Comparison of ENCODE assay signal across 8 cellular contexts in the genomic region with DNA sequence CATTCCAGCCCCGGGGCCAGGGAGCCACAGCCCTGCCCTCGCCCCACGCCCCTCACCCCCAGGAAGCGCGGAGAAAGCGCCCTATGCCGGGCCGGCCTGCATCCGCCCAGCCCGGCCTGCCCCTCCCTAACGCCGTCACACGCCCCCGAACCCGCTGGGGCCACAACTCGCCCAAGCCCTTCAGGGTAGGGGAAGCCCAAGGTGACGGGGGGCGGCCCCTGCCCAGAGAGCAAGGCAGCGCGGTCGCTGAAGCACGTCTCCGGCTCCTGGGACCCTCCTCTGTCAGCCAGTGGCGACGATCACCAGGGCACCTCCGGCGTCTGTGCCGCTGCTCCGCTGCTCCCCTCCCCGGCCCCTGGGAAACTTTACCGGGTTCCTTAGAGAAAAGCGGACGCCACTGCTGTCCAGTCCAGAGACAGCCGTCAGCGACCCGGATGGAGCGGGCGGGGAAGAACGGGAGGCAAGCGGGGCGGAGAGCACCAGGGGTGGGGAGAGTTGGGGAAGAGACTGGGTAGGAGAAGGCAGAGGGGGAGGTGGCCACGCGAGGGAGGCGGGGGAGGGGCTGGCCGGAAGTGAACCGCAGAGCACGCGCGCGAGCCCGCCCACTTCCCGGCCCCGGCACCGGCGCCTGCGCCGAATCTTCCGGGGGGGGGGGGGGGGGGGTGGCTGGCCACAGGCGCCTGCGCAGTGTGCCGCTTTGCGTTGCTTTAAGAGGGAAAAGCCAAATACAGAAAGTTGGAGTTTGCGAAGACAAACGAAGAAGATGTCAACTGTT. TPM values are rescaled to one million over a fixed set of nuclear protein-coding genes. Genes with fewer than 3 reads are reported as not detected.
DNase-seq lines count a peak whose midpoint lies in the region; ATAC-seq and TF ChIP-seq lines count a peak whose summit lies in the region.

Gene HERC4, minus strand, starts transcription at position 509 of the 775 bp plus-strand sequence. CDS start 2,175 bp downstream, outside the sequence.

- peak; percentile 78 for DNase-seq in COR-L47 (lab: John Stamatoyannopoulos, UW)
- DNase-seq in HPDE6-E6E7 (ENCODE audit: extremely low spot score) = peak; percentile 87
- peak; percentile 84 for DNase-seq in NT2/D1 (ENCODE audit: low read depth, low spot score)
- peak; percentile 91 for DNase-seq in activated CD8-positive, alpha-beta memory T cell treated with anti-CD3 and anti-CD28 coated beads, Interleukin-2, amount 50 U/mL, for 48 hours
- peak; percentile 90 for DNase-seq in endothelial cell (ENCODE audit: low spot score)
- DNase-seq in mesothelial cell of epicardium (ENCODE audit: low spot score in 2 of 2, unreplicated experiment in 2 of 2) = peak; percentile 87 to 89
- peak; percentile 80 to 81 for DNase-seq in stimulated activated CD8-positive, alpha-beta memory T cell treated with anti-CD3 and anti-CD28 coated beads, Interleukin-15, amount 100 ng/mL, for 4 hours (ENCODE audit: low read depth in 2 of 2)

- H3K27me3 Mint-ChIP-seq in endothelial cell (ENCODE audit: unreplicated experiment) (peaks cover 7% of the 10 kb centered on the region), mesothelial cell of epicardium (ENCODE audit: low read depth) (no peaks in the 10 kb centered on the region)

- no peaks in the 10 kb centered on the region for H3K9me3 Mint-ChIP-seq in endothelial cell (ENCODE audit: unreplicated experiment)
- H3K9me3 Mint-ChIP-seq in mesothelial cell of epicardium = no peaks in the 10 kb centered on the region

- H3K36me3 ChIP-seq in NT2/D1 (ENCODE audit: insufficient read depth, insufficient read length, low read length) = peaks cover 10% of the 10 kb centered on the region

- H3K4me1 Mint-ChIP-seq in endothelial cell (ENCODE audit: unreplicated experiment) = peaks cover 24% of the 10 kb centered on the region
- peaks cover 31% of the 10 kb centered on the region for H3K4me1 Mint-ChIP-seq in mesothelial cell of epicardium

- peak within 1 kb of the TSS; percentile 99 for H3K4me3 Mint-ChIP-seq in endothelial cell (ENCODE audit: unreplicated experiment)
- H3K4me3 Mint-ChIP-seq in mesothelial cell of epicardium = peak within 1 kb of the TSS; percentile 97

- H3K36me3 Mint-ChIP-seq in endothelial cell (ENCODE audit: low read depth, unreplicated experiment) (peaks cover 6% of the 10 kb centered on the region), mesothelial cell of epicardium (peaks cover 6% of the 10 kb centered on the region)

- H3K9ac ChIP-seq in NT2/D1 (ENCODE audit: insufficient read length, low read depth) = peak within 1 kb of the TSS; percentile 95

- no peaks in the 10 kb centered on the region for H3K27me3 ChIP-seq in NT2/D1 (ENCODE audit: insufficient read depth, insufficient read length)

- H3K27ac Mint-ChIP-seq in endothelial cell (ENCODE audit: unreplicated experiment) (peak within 1 kb of the TSS; percentile 95), mesothelial cell of epicardium (peak within 1 kb of the TSS; percentile 98)

- peak within 1 kb of the TSS; percentile 88 for H3K4me3 ChIP-seq in NT2/D1 (ENCODE audit: insufficient read length, low read depth)

- no peaks in the 10 kb centered on the region for H3K4me1 ChIP-seq in NT2/D1 (ENCODE audit: insufficient read depth, insufficient read length)

- TF ChIP-seq CTCF in endothelial cell (IDR thresholded peaks at IDR 0.05; ENCODE audit: unreplicated experiment) (no peak), mesothelial cell of epicardium (IDR thresholded peaks at IDR 0.05; ENCODE audit: unreplicated experiment) (no peak)

- H3K9me3 ChIP-seq in NT2/D1 (ENCODE audit: insufficient read depth, low read length) = no peaks in the 10 kb centered on the region

- ATAC-seq in GM19467 (IDR thresholded peaks at IDR 0.05; ENCODE audit: unreplicated experiment) = peak; percentile 92

RNA-seq across cellular contexts. Expression of gene HERC4, which starts in this region (rescaled TPM):
- total RNA-seq in endothelial cell (ENCODE audit: unreplicated experiment) = 53.4 TPM
- total RNA-seq in mesothelial cell of epicardium = 50.4 to 56.2 TPM (median 55.7 TPM) in 3 replicates

Comparison
In these comparisons a context has a peak if more than half of its experiments do, and no peak if none do; other contexts are left out.
1. Peak in every context shown above with its lines: DNase-seq, ATAC-seq and H3K4me3 ChIP-seq.